ENCODE assay signal across 21 cellular contexts in the genomic region with DNA sequence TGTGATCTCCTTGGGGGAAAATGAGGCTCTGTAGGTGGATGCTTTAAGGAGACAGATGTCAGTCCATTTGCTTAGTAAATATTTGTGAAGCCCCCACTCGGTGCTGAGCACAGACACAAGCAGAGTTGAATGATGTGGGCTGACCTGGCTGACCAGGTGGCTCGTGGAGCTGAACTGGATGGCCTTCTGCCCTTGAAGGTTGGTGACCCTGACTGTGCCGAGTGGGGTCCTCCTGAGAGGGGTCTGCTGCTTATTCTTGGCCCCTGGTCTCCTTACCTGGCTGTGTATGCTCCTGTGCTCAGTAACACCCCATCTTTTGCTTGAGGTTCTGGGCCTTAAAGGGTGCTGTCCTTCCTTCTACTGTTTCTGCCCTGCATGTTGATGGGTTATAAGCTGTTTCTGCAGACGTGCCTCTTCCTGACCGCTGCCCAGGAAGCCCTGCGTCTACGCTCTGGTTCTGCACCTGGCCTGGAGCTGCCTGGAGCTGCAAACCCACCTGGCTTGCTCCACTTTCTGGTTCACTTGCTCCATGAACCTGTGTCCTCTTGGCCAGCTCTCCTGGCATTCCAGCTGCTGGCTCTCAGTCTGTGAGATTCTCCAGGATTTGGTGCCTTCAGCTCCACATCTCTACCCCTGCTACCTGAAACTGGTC.
"Had no signal": no experiment of that assay in that cellular context is flagged by ENCODE, and none has a peak within 500 bp of the region (broad histone marks: within the 10 kb centered on the region; RNA-seq: fewer than 3 reads in every experiment).

No MANE protein-coding gene starts in this region.

- H3K9me3 Mint-ChIP-seq: activated naive CD4-positive, alpha-beta T cell treated with anti-CD3 and anti-CD28 coated beads for 36 hours; activated T-cell treated with anti-CD3 and anti-CD28 coated beads, Interleukin-2, amount 50 U/mL, for 4 hours; activated T-helper 2 cell treated with anti-CD3 and anti-CD28 coated beads, Interferon-gamma antibody, Interleukin-2, Interleukin-4, amounts not matched to agents 10 μg/mL and 5 μg/mL and 100 μg/mL, durations not matched to agents 14 hours and 24 hours and 36 hours; memory B cell; nephron progenitor cell; stimulated activated memory B cell treated with anti-CD40 and anti-IgM and Interleukin-4, amounts not matched to agents 10 μg/mL and 1 μg/mL and 100 μg/mL, for 72 hours had no signal

- H3K4me3 Mint-ChIP-seq: activated B cell treated with CpG ODN at 0.5 μM for 24 hours; activated naive CD4-positive, alpha-beta T cell treated with anti-CD3 and anti-CD28 coated beads for 36 hours; activated T-cell treated with anti-CD3 and anti-CD28 coated beads, Interleukin-2, amount 50 U/mL, for 4 hours; memory B cell; nephron progenitor cell; stimulated activated memory B cell treated with anti-CD40 and anti-IgM and Interleukin-4, amounts not matched to agents 10 μg/mL and 1 μg/mL and 100 μg/mL, for 72 hours had no signal

- H3K9me3 ChIP-seq: body of pancreas, transverse colon, uterus had no signal

- H3K27ac ChIP-seq: body of pancreas, foreskin keratinocyte, transverse colon, uterus had no signal

- H3K27ac Mint-ChIP-seq: activated B cell treated with CpG ODN at 0.5 μM for 24 hours; activated naive CD4-positive, alpha-beta T cell treated with anti-CD3 and anti-CD28 coated beads for 36 hours; activated T-helper 2 cell treated with anti-CD3 and anti-CD28 coated beads, Interferon-gamma antibody, Interleukin-2, Interleukin-4, amounts not matched to agents 10 μg/mL and 5 μg/mL and 100 μg/mL, durations not matched to agents 14 hours and 24 hours and 36 hours; memory B cell; nephron progenitor cell; stimulated activated memory B cell treated with anti-CD40 and anti-IgM and Interleukin-4, amounts not matched to agents 10 μg/mL and 1 μg/mL and 100 μg/mL, for 72 hours had no signal

- H3K27me3 Mint-ChIP-seq: activated B cell treated with CpG ODN at 0.5 μM for 24 hours; memory B cell; stimulated activated memory B cell treated with anti-CD40 and anti-IgM and Interleukin-4, amounts not matched to agents 10 μg/mL and 1 μg/mL and 100 μg/mL, for 72 hours had no signal

- DNase-seq: activated B cell treated with CpG ODN at 0.5 μM for 24 hours; activated CD4-positive, alpha-beta T cell treated with anti-CD3 and anti-CD28 coated beads for 4 hours; activated CD8-positive, alpha-beta memory T cell treated with anti-CD3 and anti-CD28 coated beads, Interleukin-2, amount 50 U/mL, for 48 hours; activated naive CD4-positive, alpha-beta T cell treated with anti-CD3 and anti-CD28 coated beads for 36 hours; activated T-cell treated with anti-CD3 and anti-CD28 coated beads, Interleukin-2, amount 50 U/mL, for 4 hours; anterior cingulate cortex; body of pancreas; caudate nucleus; dermis blood vessel endothelial cell; effector CD8-positive, alpha-beta T cell; foreskin keratinocyte; hippocampal formation; nephron progenitor cell; nucleus accumbens; small intestine; transverse colon; uterus had no signal

- H3K4me1 Mint-ChIP-seq: activated B cell treated with CpG ODN at 0.5 μM for 24 hours; memory B cell; nephron progenitor cell; stimulated activated memory B cell treated with anti-CD40 and anti-IgM and Interleukin-4, amounts not matched to agents 10 μg/mL and 1 μg/mL and 100 μg/mL, for 72 hours had no signal

- H3K36me3 Mint-ChIP-seq: memory B cell; stimulated activated memory B cell treated with anti-CD40 and anti-IgM and Interleukin-4, amounts not matched to agents 10 μg/mL and 1 μg/mL and 100 μg/mL, for 72 hours had no signal

- H3K27me3 ChIP-seq: body of pancreas, foreskin keratinocyte, transverse colon, uterus had no signal

- ATAC-seq: activated T-cell treated with anti-CD3 and anti-CD28 coated beads, Interleukin-2, amount 50 U/mL, for 4 hours; body of pancreas; foreskin keratinocyte; sciatic nerve; stimulated activated memory B cell treated with anti-CD40 and anti-IgM and Interleukin-4, amounts not matched to agents 10 μg/mL and 1 μg/mL and 100 μg/mL, for 72 hours had no signal

- H3K36me3 ChIP-seq: transverse colon, uterus had no signal

- H3K4me1 ChIP-seq: foreskin keratinocyte, transverse colon, uterus had no signal

- H3K4me3 ChIP-seq: body of pancreas, transverse colon, uterus had no signal
